Comparison of ENCODE assay signal across 6 cellular contexts in the genomic region with DNA sequence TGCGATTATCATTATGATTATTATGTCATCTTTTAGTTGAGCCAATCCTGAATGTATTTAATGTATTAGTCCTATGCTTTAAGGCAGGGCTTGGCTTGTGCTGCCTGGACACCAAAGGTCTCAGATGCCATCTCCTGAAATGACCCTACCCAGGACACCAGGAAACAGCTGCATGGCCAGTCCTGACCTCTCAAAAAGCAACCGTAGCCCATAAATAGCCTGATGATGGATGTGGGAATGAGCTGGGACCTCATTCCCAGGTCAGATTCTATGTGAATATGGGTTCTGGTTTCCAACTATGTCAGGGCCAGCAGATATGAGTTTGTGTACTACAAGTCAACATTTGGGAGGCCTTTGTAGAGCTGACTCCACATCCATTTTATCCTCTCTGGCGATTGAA.
"Had no signal": no experiment of that assay in that cellular context is flagged by ENCODE, and none has a peak within 500 bp of the region (broad histone marks: within the 10 kb centered on the region; RNA-seq: fewer than 3 reads in every experiment).

No MANE protein-coding gene starts in this region.

- H2AFZ ChIP-seq: GM23338 had no signal

- H3K4me2 ChIP-seq: GM23338 had no signal

- DNase-seq: H9, HCEC 1CT, IMR-90, KG1 had no signal

- H3K4me3 ChIP-seq: GM23338, K562 had no signal
